Comparison of ENCODE assay signal across 12 cellular contexts in the genomic region with DNA sequence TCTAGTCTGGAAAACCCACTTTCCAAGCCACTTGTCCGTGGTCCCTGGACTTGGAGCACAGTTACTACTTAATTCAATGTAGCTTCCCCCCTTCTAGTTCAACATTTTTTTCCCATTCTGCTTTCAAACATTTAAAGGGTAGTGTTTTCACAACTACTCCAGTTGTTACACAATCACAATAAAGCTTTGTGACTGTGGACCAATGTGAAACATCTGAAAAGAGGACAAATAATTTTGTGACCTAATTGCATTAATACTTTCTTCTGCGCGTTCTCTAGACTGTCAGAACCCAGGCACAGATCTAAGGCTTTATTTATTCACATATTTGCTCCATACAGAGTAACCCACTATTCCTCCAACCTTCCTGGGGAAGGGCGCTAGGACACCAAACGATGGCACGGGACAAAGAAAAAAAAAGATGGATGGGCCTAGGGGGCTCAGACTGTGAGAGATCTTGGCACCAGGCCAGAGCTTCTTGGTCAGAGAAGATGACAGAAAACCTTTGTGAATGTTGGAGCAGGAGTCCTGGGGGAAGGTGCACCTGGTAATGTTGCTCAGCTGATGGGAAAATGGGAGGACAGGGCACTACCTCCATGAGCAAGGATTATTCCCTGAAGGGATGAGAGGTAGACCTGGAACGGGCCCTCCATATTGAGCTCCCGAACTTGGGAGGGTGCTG. TPM values are rescaled to one million over a fixed set of nuclear protein-coding genes. Genes with fewer than 3 reads are reported as not detected.
DNase-seq lines count a peak whose midpoint lies in the region; ATAC-seq, FAIRE-seq and TF ChIP-seq lines count a peak whose summit lies in the region.
"Had no signal": no experiment of that assay in that cellular context is flagged by ENCODE, and none has a peak within 500 bp of the region (broad histone marks: within the 10 kb centered on the region; RNA-seq: fewer than 3 reads in every experiment).

No MANE protein-coding gene starts in this region.

- 81% methylated on average over 8 of the region's 8 CpGs for WGBS in mammary epithelial cell (ENCODE audit: low coverage, missing lambda C conversion rate)

- H3K4me1 ChIP-seq in mammary epithelial cell (ENCODE audit: insufficient read depth, low read length), result peaks cover 56% of the 10 kb centered on the region
- peaks cover 0 to 51% (median 32%) of the 10 kb centered on the region in 4 donors for H3K4me1 ChIP-seq in tibial artery

- POLR2A ChIA-PET in MCF 10A (lab: Yijun Ruan, JAX), result interaction anchor here (0.6 to 8.4 kb wide), 8 partner anchors 10 to 142 kb away, joined by 3 to 85 read pairs (median 3); no protein-coding TSS in a partner anchor
- POLR2A ChIA-PET in activated CD8-positive, alpha-beta T cell treated with anti-CD3 and anti-CD28 coated beads, Interleukin-2, amount 10 ng/mL, durations not matched to agents 7 days and 5 days (lab: Charles Lee), result no interaction called here

- no peaks in the 10 kb centered on the region for H4K20me1 ChIP-seq in mammary epithelial cell (ENCODE audit: insufficient read depth, low read length)

- H3K79me2 ChIP-seq in mammary epithelial cell (ENCODE audit: insufficient read depth, low read length), result peaks cover 36% of the 10 kb centered on the region

- no peak overlapping the region for H3K27ac Mint-ChIP-seq in MCF 10A (ENCODE audit: low read depth, unreplicated experiment)
- no peak overlapping the region for H3K27ac Mint-ChIP-seq in activated CD8-positive, alpha-beta T cell treated with anti-CD3 and anti-CD28 coated beads, Interleukin-2, amount 10 ng/mL, durations not matched to agents 7 days and 5 days
- H3K27ac Mint-ChIP-seq in immature natural killer cell, result no peak overlapping the region

- dilution Hi-C loops in mammary epithelial cell (cut with HindIII; ENCODE audit: low sequenced_read_pairs), result loop anchor here (25.0 kb wide), 1 partner anchor 119 kb away; no protein-coding TSS in a partner anchor

- H3K4me3 Mint-ChIP-seq in MCF 10A (ENCODE audit: unreplicated experiment) (peak overlapping the region; percentile 65), immature natural killer cell (peak overlapping the region; percentile 22 to 62 (median 51))
- H3K4me3 Mint-ChIP-seq in activated CD8-positive, alpha-beta T cell treated with anti-CD3 and anti-CD28 coated beads, Interleukin-2, amount 10 ng/mL, durations not matched to agents 7 days and 5 days, result peak overlapping the region; percentile 16

- H3K27me3 ChIP-seq in mammary epithelial cell (ENCODE audit: insufficient read depth, low read length) (no peaks in the 10 kb centered on the region), tibial artery (no peaks in the 10 kb centered on the region)

- TF ChIP-seq CTCF in MCF 10A (IDR thresholded peaks at IDR 0.05; ENCODE audit: unreplicated experiment), result no peak
- TF ChIP-seq CTCF in mammary epithelial cell (conservative IDR thresholded peaks at IDR 0.05 in 1 of 2, IDR thresholded peaks at IDR 0.05 in 1 of 2; ENCODE audit: extremely low read depth in 1 of 2, insufficient read depth in 1 of 2, low read depth in 1 of 2, low read length in 2 of 2), result no peak
- no peak for TF ChIP-seq CTCF in tibial artery (IDR thresholded peaks at IDR 0.05)

- H3K27me3 Mint-ChIP-seq in MCF 10A (ENCODE audit: insufficient read depth, unreplicated experiment), result no peaks in the 10 kb centered on the region
- peaks cover 58% of the 10 kb centered on the region for H3K27me3 Mint-ChIP-seq in activated CD8-positive, alpha-beta T cell treated with anti-CD3 and anti-CD28 coated beads, Interleukin-2, amount 10 ng/mL, durations not matched to agents 7 days and 5 days (ENCODE audit: low read depth)
- H3K27me3 Mint-ChIP-seq in immature natural killer cell (ENCODE audit: low read depth in 3 of 3), result peaks cover 5 to 31% (median 18%) of the 10 kb centered on the region in 3 donors

- in situ Hi-C loops in mammary epithelial cell (cut with MboI; ENCODE audit: low sequenced_read_pairs in 2 of 2), result loop anchor here (5.0 to 10.0 kb wide), 2 partner anchors 142 to 144 kb away; no protein-coding TSS in a partner anchor

- no peak for FAIRE-seq in HTR-8/SVneo (lab: Jason Lieb, UNC)
- FAIRE-seq: H54, TTC549 had no signal

- no peak for ATAC-seq in activated CD8-positive, alpha-beta T cell treated with anti-CD3 and anti-CD28 coated beads, Interleukin-2, amount 10 ng/mL, durations not matched to agents 7 days and 5 days

- BruUV-seq in MCF 10A (replicated peaks; lab: Mats Ljungman, UMichigan) (no TSS peak), mammary epithelial cell (replicated peaks; lab: Mats Ljungman, UMichigan) (no TSS peak)

- intact Hi-C loops in MCF 10A (cut with micrococcal nuclease) (loop anchor here (10.0 kb wide), 2 partner anchors 72 to 262 kb away; no protein-coding TSS in a partner anchor), mammary epithelial cell (cut with micrococcal nuclease) (no loop called here), tibial artery (cut with DNase I; ENCODE audit: low total_unique reads) (loop anchor here (10.0 kb wide), 1 partner anchor 252 kb away; no protein-coding TSS in a partner anchor)

- DNase-seq in MCF 10A (ENCODE audit: unreplicated experiment) (no peak), mammary epithelial cell (no peak), immature natural killer cell (no peak), tibial artery (peak in 1 of 2 donors; percentile 58), RKO (ENCODE audit: low spot score) (no peak), HTR-8/SVneo (ENCODE audit: insufficient read length, low spot score) (no peak)
- DNase-seq in activated CD8-positive, alpha-beta T cell treated with anti-CD3 and anti-CD28 coated beads, Interleukin-2, amount 10 ng/mL, durations not matched to agents 7 days and 5 days, result no peak
- no peak for DNase-seq in activated effector memory CD4-positive, alpha-beta T cell treated with Interleukin-2 at 50 U/mL for 16 hours
- DNase-seq: NCI-H524 had no signal

- no peaks in the 10 kb centered on the region for H3K36me3 Mint-ChIP-seq in MCF 10A (ENCODE audit: insufficient read depth, unreplicated experiment)
- no peaks in the 10 kb centered on the region for H3K36me3 Mint-ChIP-seq in activated CD8-positive, alpha-beta T cell treated with anti-CD3 and anti-CD28 coated beads, Interleukin-2, amount 10 ng/mL, durations not matched to agents 7 days and 5 days (ENCODE audit: low read depth)
- H3K36me3 Mint-ChIP-seq in immature natural killer cell, result peaks cover 3 to 11% (median 9%) of the 10 kb centered on the region in 3 donors

- H3K9me3 Mint-ChIP-seq in MCF 10A (ENCODE audit: unreplicated experiment) (no peaks in the 10 kb centered on the region), immature natural killer cell (peaks cover 0 to 2% (median 0%) of the 10 kb centered on the region in 6 donors)
- H3K9me3 Mint-ChIP-seq in activated CD8-positive, alpha-beta T cell treated with anti-CD3 and anti-CD28 coated beads, Interleukin-2, amount 10 ng/mL, durations not matched to agents 7 days and 5 days (ENCODE audit: insufficient read depth), result no peaks in the 10 kb centered on the region

- H3K4me1 Mint-ChIP-seq in MCF 10A (ENCODE audit: insufficient read depth, unreplicated experiment), result peaks cover 26% of the 10 kb centered on the region
- peaks cover 8% of the 10 kb centered on the region for H3K4me1 Mint-ChIP-seq in activated CD8-positive, alpha-beta T cell treated with anti-CD3 and anti-CD28 coated beads, Interleukin-2, amount 10 ng/mL, durations not matched to agents 7 days and 5 days (ENCODE audit: low read depth)
- peaks cover 13 to 18% of the 10 kb centered on the region in 2 donors for H3K4me1 Mint-ChIP-seq in immature natural killer cell

- H2AFZ ChIP-seq in mammary epithelial cell (ENCODE audit: low read depth, low read length), result no peak overlapping the region

- no peak overlapping the region for H3K4me2 ChIP-seq in mammary epithelial cell (ENCODE audit: insufficient read depth, low read depth, low read length)

- no peak overlapping the region for H3K4me3 ChIP-seq in mammary epithelial cell (replicated peaks in 1 of 3; ENCODE audit: insufficient read depth in 1 of 3, low read depth in 2 of 3, low read length in 3 of 3)
- H3K4me3 ChIP-seq in tibial artery, result peak overlapping the region in 1 of 2 donors; percentile 61

- H3K9me3 ChIP-seq in mammary epithelial cell (replicated peaks; ENCODE audit: insufficient read depth, low read length) (no peaks in the 10 kb centered on the region), tibial artery (no peaks in the 10 kb centered on the region)

- H3K36me3 ChIP-seq in mammary epithelial cell (ENCODE audit: insufficient read depth, low read length) (peaks cover 4% of the 10 kb centered on the region), tibial artery (no peaks in the 10 kb centered on the region)

- H3K27ac ChIP-seq in mammary epithelial cell (ENCODE audit: insufficient read depth, low read depth, low read length) (no peak overlapping the region), tibial artery (peak overlapping the region; percentile 55 to 62)
- H3K27ac ChIP-seq: HL-60 had no signal

- no peak overlapping the region for H3K9ac ChIP-seq in mammary epithelial cell (ENCODE audit: insufficient read depth, low read length)

- CTCF ChIA-PET in MCF 10A (lab: Yijun Ruan, JAX), result interaction anchor here (0.6 to 6.7 kb wide), 22 partner anchors 9 to 421 kb away, joined by 3 to 95 read pairs (median 4); no protein-coding TSS in a partner anchor
- CTCF ChIA-PET in mammary epithelial cell (lab: Charles Lee; ENCODE audit: low non-redundant PET), result interaction anchor here (0.6 kb wide), 1 partner anchor 144 kb away, joined by 3 read pairs; no protein-coding TSS in a partner anchor
- CTCF ChIA-PET in activated CD8-positive, alpha-beta T cell treated with anti-CD3 and anti-CD28 coated beads, Interleukin-2, amount 10 ng/mL, durations not matched to agents 7 days and 5 days (lab: Charles Lee), result interaction anchor here (0.6 to 8.9 kb wide), 4 partner anchors 10 to 151 kb away, joined by 3 to 91 read pairs (median 10); no protein-coding TSS in a partner anchor

RNA-seq across cellular contexts. Expression of a gene that starts 1.3 kb away (rescaled TPM):
- total RNA-seq in MCF 10A (2022) (13.2 and 15.0 TPM in 2 replicates), mammary epithelial cell (100 to 1,000 TPM in 1 of 2 donors, 10 to 100 TPM in 1; 72.2 to 116 TPM)
- polyA plus RNA-seq in mammary epithelial cell (35.3 TPM), immature natural killer cell (under 1 TPM in 2 of 3 donors, not detected in 1; 0.07 to 0.43 TPM)
- polyA minus RNA-seq in mammary epithelial cell, result 112 TPM
- total RNA-seq in activated CD8-positive, alpha-beta T cell treated with anti-CD3 and anti-CD28 coated beads, Interleukin-2, amount 10 ng/mL, durations not matched to agents 7 days and 5 days, result 1 to 10 TPM; 8.5 to 9.4 TPM
